ENCODE assay signal across 1 cellular context in genomic region chr2:84970266-84970955, GRCh38.
TF ChIP-seq lines count a peak whose summit lies in the region.

No MANE protein-coding gene starts in this region.

TF ChIP-seq in HepG2, 621 proteins besides CTCF, POLR2A, EP300 and RAD21 (continued from another document and continues in another):
- TF ChIP-seq ZNF609 (CRISPR knock-in tag; IDR thresholded peaks at IDR 0.05; ENCODE audit: borderline replicate concordance) = no peak
- 0 out of 2 replicates have a peak, but pooled peaks have one; percentile 26 for TF ChIP-seq MLX (CRISPR knock-in tag; IDR thresholded peaks at IDR 0.05)
- TF ChIP-seq ZBTB7B (CRISPR knock-in tag; IDR thresholded peaks at IDR 0.05) = no peak
- no peak for TF ChIP-seq ATF1 (CRISPR knock-in tag; IDR thresholded peaks at IDR 0.05)
- no peak for TF ChIP-seq ZNF589 (CRISPR knock-in tag; conservative IDR thresholded peaks at IDR 0.05)
- no peak; the same call in 1 of the 2 replicates for TF ChIP-seq HDAC1 (CRISPR knock-in tag; IDR thresholded peaks at IDR 0.05)
- peak; percentile 31; the same call in 1 of the 2 replicates for TF ChIP-seq KLF6 (CRISPR knock-in tag; IDR thresholded peaks at IDR 0.05)
- no peak for TF ChIP-seq HMGXB3 (CRISPR knock-in tag; IDR thresholded peaks at IDR 0.05; ENCODE audit: borderline replicate concordance)
- no peak for TF ChIP-seq ZNF354B (CRISPR knock-in tag; IDR thresholded peaks at IDR 0.05)
- TF ChIP-seq JUN (CRISPR knock-in tag; IDR thresholded peaks at IDR 0.05) = no peak
- TF ChIP-seq MYPOP (CRISPR knock-in tag; IDR thresholded peaks at IDR 0.05) = peak; percentile 63; the same call in 1 of the 2 replicates
- TF ChIP-seq STAG1 (CRISPR knock-in tag; IDR thresholded peaks at IDR 0.05) = no peak
- TF ChIP-seq NR3C1 (CRISPR knock-in tag; IDR thresholded peaks at IDR 0.05) = 0 out of 2 replicates have a peak, but pooled peaks have one; percentile 14
- no peak for TF ChIP-seq NFATC3 (CRISPR knock-in tag; IDR thresholded peaks at IDR 0.05)
- no peak for TF ChIP-seq NFRKB (IDR thresholded peaks at IDR 0.05)
- no peak for TF ChIP-seq NBN (conservative IDR thresholded peaks at IDR 0.05)
- TF ChIP-seq ARID3A (IDR thresholded peaks at IDR 0.05; ENCODE audit: low read depth, low read length) = no peak
- TF ChIP-seq ZSCAN9 (CRISPR knock-in tag; IDR thresholded peaks at IDR 0.05; ENCODE audit: borderline replicate concordance) = peak; percentile 62
- TF ChIP-seq LCORL (IDR thresholded peaks at IDR 0.05) = no peak
- TF ChIP-seq LCORL (CRISPR knock-in tag; IDR thresholded peaks at IDR 0.05) = no peak
- peak; percentile 76; the same call in 1 of the 2 replicates for TF ChIP-seq ZBTB2 (CRISPR knock-in tag; IDR thresholded peaks at IDR 0.05; ENCODE audit: low read depth)
- no peak for TF ChIP-seq ZBTB42 (CRISPR knock-in tag; IDR thresholded peaks at IDR 0.05)
- no peak for TF ChIP-seq ZNF136 (CRISPR knock-in tag; IDR thresholded peaks at IDR 0.05; ENCODE audit: low read depth)
- TF ChIP-seq PRDM15 (CRISPR knock-in tag; IDR thresholded peaks at IDR 0.05) = peak; percentile 35; the same call in 1 of the 2 replicates
- TF ChIP-seq RXRA (CRISPR knock-in tag; IDR thresholded peaks at IDR 0.05) = no peak; the same call in 1 of the 2 replicates
- TF ChIP-seq PTBP1 (IDR thresholded peaks at IDR 0.05; ENCODE audit: low read depth, low read length, poor library complexity, severe bottlenecking) = no peak
- no peak for TF ChIP-seq SNRNP70 (IDR thresholded peaks at IDR 0.05; ENCODE audit: low read depth, low read length)
- TF ChIP-seq NR0B2 (CRISPR knock-in tag; IDR thresholded peaks at IDR 0.05) = 0 out of 2 replicates have a peak, but pooled peaks have one; percentile 58
- peak; percentile 83 for TF ChIP-seq ZNF564 (CRISPR knock-in tag; IDR thresholded peaks at IDR 0.05)
- 0 out of 2 replicates have a peak, but pooled peaks have one; percentile 29 for TF ChIP-seq PATZ1 (CRISPR knock-in tag; IDR thresholded peaks at IDR 0.05)
- peak; percentile 93 for TF ChIP-seq CCDC6 (CRISPR knock-in tag; IDR thresholded peaks at IDR 0.05)
- TF ChIP-seq THAP9 (CRISPR knock-in tag; IDR thresholded peaks at IDR 0.05; ENCODE audit: borderline replicate concordance) = peak; percentile 37; the same call in 1 of the 2 replicates
